ENCODE assay signal across 8 cellular contexts in the genomic region with DNA sequence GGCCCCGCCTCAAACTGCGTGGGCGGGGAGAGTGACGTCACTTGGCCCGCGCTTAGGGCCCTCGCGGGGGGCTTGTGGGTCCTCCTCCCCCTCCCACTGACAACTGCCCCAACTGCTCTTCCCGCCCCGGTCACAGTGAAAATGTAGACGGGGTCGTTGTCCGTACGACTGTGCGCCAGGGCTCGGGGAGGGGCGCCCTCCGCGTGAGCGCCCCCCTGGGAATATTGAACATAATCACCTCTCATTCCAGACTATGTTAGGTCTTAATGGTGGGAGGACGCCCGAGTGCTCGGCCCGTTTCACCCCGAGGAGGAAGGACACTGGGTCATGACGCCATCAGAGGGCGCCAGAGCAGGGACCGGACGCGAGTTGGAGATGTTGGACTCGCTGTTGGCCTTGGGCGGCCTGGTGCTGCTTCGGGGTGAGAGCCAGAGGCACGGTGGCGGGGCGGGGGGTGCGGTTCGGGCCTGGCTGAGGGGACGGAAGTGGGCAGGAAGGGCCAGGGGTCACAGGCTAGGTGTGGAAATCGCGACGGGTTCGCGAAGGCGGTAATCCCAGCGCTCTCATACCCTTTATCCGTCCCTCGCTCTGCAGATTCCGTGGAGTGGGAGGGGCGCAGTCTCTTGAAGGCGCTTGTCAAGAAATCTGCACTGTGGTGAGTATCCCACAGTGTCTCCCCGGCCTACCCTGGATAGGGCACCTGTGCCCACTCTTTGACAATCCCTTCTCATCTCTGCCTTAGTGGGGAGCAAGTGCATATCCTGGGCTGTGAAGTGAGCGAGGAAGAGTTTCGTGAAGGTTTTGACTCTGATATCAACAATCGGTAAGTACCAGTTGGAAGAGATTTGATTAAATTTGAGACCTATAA. TPM values are rescaled to one million over a fixed set of nuclear protein-coding genes. Genes with fewer than 3 reads are reported as not detected.
DNase-seq lines count a peak whose midpoint lies in the region; ATAC-seq and TF ChIP-seq lines count a peak whose summit lies in the region.

Gene ELP5 (plus strand): TSS at position 40 of the 868 bp plus-strand sequence. CDS start 336 bp downstream, at position 376.

- peak; percentile 24 for TF ChIP-seq CTCF in colonic mucosa (IDR thresholded peaks at IDR 0.05)

- peak; percentile 45 to 57 for DNase-seq in AML-193 (lab: John Stamatoyannopoulos, UW)
- DNase-seq in NCI-H446 treated with DMSO at 0.1 percent for 48 hours (lab: John Stamatoyannopoulos, UW) = peak; percentile 83
- DNase-seq in activated CD4-positive, alpha-beta T cell treated with anti-CD3 and anti-CD28 coated beads for 1 hour = peak; percentile 76
- peak; percentile 96 for DNase-seq in colonic mucosa
- DNase-seq in left lobe of liver (ENCODE audit: low spot score) = peak; percentile 96
- DNase-seq in stimulated activated CD4-positive, alpha-beta T cell treated with anti-CD3 and anti-CD28 coated beads, Interleukin-4, amount 100 ng/mL, for 1 hour = peak; percentile 85

- ATAC-seq in GM19023 (IDR thresholded peaks at IDR 0.05; ENCODE audit: unreplicated experiment) = peak; percentile 60
- peak; percentile 54 for ATAC-seq in HG03196 (IDR thresholded peaks at IDR 0.05; ENCODE audit: unreplicated experiment)
- ATAC-seq in left lobe of liver = peak; percentile 77

- intact Hi-C loops in colonic mucosa (cut with DNase I) = no loop called here

- no peaks in the 10 kb centered on the region for H3K9me3 ChIP-seq in colonic mucosa

- H3K27ac ChIP-seq in colonic mucosa = peak within 1 kb of the TSS; percentile 99

- peak within 1 kb of the TSS; percentile 98 for H3K4me3 ChIP-seq in colonic mucosa

- peak within 1 kb of the TSS; percentile 95 to 98 for H3K9ac ChIP-seq in colonic mucosa (ENCODE audit: low read depth in 2 of 2, low read length in 2 of 2)

- peaks cover 18% of the 10 kb centered on the region for H3K4me1 ChIP-seq in colonic mucosa

- H3K36me3 ChIP-seq in colonic mucosa = peaks cover 4% of the 10 kb centered on the region

- no peaks in the 10 kb centered on the region for H3K27me3 ChIP-seq in colonic mucosa

RNA-seq across cellular contexts. Expression of gene ELP5, which starts in this region (rescaled TPM):
- 10 to 100 TPM; 34.4 to 77.9 TPM for total RNA-seq in colonic mucosa
- 27.5 TPM for total RNA-seq in left lobe of liver

Comparison
In these comparisons a context has a peak if more than half of its experiments do, and no peak if none do; other contexts are left out.
1. Peak in every context shown above with its lines: DNase-seq, ATAC-seq, H3K4me3 ChIP-seq and H3K27ac ChIP-seq.